1 cellular context compared by ENCODE assay signal in the genomic region with DNA sequence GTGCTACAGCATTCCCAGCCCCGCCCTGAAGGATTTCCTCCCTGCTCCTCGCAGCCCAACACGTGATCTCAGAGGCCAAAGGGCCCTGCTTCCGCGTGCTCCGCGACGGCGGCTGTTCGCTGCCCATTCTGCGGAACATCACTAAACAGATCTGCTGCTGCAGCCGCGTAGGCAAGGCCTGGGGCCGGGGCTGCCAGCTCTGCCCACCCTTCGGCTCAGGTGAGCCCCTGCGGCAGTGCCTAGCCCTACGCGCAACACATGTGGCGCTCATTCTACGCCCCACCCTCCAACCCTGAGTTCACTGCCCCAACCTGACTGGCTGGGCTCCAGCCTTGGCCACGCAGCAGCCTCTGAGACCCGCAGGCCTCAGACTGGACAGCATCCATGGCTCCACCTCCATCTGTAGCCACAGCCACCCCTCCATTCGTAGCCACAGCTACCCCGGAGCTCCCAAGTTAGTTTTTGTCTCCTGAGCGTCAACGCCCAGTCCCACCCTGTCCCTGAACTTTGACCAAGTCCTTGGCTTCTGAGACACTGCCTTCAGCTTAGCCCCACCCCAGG.
TF ChIP-seq lines count a peak whose summit lies in the region.

No MANE protein-coding gene starts in this region.

TF ChIP-seq in HCT116, 20 proteins besides CTCF, POLR2A, EP300 and RAD21:
- TF ChIP-seq EZH2phosphoT487 (IDR thresholded peaks at IDR 0.05; ENCODE audit: borderline replicate concordance) (no peak), FOSL1 (IDR thresholded peaks at IDR 0.05; ENCODE audit: low read depth) (no peak)
- TF ChIP-seq, protein P1, sequence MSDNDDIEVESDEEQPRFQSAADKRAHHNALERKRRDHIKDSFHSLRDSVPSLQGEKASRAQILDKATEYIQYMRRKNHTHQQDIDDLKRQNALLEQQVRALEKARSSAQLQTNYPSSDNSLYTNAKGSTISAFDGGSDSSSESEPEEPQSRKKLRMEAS (IDR thresholded peaks at IDR 0.05), result 0 out of 2 replicates have a peak, but pooled peaks have one; percentile 27
